In genomic region chr13:76383671-76384461, GRCh38 we compare ENCODE assay signal across 1 cellular context.
TF ChIP-seq lines count a peak whose summit lies in the region.

No MANE protein-coding gene starts in this region.

TF ChIP-seq in SK-N-SH treated with all-trans-retinoic acid at 6 μM for 48 hours, 23 proteins besides CTCF, POLR2A, EP300 and RAD21 (continued from another document):
- TF ChIP-seq ZNF8 (CRISPR knock-in tag; IDR thresholded peaks at IDR 0.05) (0 out of 2 replicates have a peak, but pooled peaks have one; percentile 4), PPARA (CRISPR knock-in tag; IDR thresholded peaks at IDR 0.05; ENCODE audit: borderline replicate concordance) (no peak), ZNF565 (CRISPR knock-in tag; conservative IDR thresholded peaks at IDR 0.05; ENCODE audit: low read depth) (no peak)
